In genomic region chr18:34965511-34965910, GRCh38 we compare ENCODE assay signal across 17 cellular contexts.
"Had no signal": no experiment of that assay in that cellular context is flagged by ENCODE, and none has a peak within 500 bp of the region (broad histone marks: within the 10 kb centered on the region; RNA-seq: fewer than 3 reads in every experiment).

No MANE protein-coding gene starts in this region.

- DNase-seq: cerebellar nuclear complex; esophagus squamous epithelium; foreskin fibroblast; head of caudate nucleus; left colon; naive thymus-derived CD8-positive, alpha-beta T cell; retina; right lobe of liver; spleen; stimulated activated CD4-positive, alpha-beta T cell treated with anti-CD3 and anti-CD28 coated beads, Interleukin-2, amount 100 ng/mL, for 24 hours; stimulated activated CD4-positive, alpha-beta T cell treated with anti-CD3 and anti-CD28 coated beads, Interleukin-4, amount 100 ng/mL, for 4 hours; stimulated activated naive B cell treated with anti-CD40 and anti-IgM and Interleukin-4, amounts not matched to agents 10 μg/mL and 1 μg/mL and 100 μg/mL, for 72 hours; stimulated activated naive CD8-positive, alpha-beta T cell treated with anti-CD3 and anti-CD28 coated beads, Interleukin-15, amount 100 ng/mL, for 72 hours; transverse colon had no signal

- H3K27me3 ChIP-seq: hepatocyte, right lobe of liver, transverse colon had no signal

- ATAC-seq: naive thymus-derived CD8-positive, alpha-beta T cell; right lobe of liver; stimulated activated naive B cell treated with anti-CD40 and anti-IgM and Interleukin-4, amounts not matched to agents 10 μg/mL and 1 μg/mL and 100 μg/mL, for 72 hours; stimulated activated naive CD8-positive, alpha-beta T cell treated with anti-CD3 and anti-CD28 coated beads, Interleukin-15, amount 100 ng/mL, for 72 hours had no signal

- H3K4me1 ChIP-seq: esophagus squamous epithelium, prostate gland, right lobe of liver, spleen had no signal

- H3K9me3 ChIP-seq: esophagus squamous epithelium, prostate gland, right lobe of liver, spleen, thoracic aorta, transverse colon had no signal

- H3K36me3 ChIP-seq: esophagus squamous epithelium, prostate gland, right lobe of liver, spleen, thoracic aorta, transverse colon had no signal

- H3K27ac ChIP-seq: esophagus squamous epithelium, hepatocyte, prostate gland, right lobe of liver, spleen, thoracic aorta, transverse colon had no signal

- H3K4me3 ChIP-seq: esophagus squamous epithelium, hepatocyte, prostate gland, right lobe of liver, spleen, thoracic aorta, transverse colon had no signal
